In the genomic region with DNA sequence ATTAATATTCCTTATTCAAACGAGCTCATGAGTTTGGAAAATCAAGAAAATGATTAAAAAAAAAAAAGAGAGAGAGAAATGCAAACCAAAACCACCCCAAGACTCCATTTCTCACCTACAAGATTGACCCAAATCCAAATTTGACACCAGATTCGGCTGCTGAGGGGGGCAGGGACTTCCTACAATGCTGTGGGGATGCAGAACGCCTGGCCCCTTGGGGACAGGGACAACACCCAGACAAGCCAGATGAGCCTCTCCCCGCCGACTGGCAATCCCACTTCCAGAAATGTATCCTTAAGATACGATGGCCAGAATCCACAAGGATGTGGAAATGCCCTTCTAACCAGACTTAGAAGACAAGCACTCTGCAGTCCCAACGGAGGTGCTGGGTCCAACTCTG, we compare ENCODE assay signal across 22 cellular contexts.
"Had no signal": no experiment of that assay in that cellular context is flagged by ENCODE, and none has a peak within 500 bp of the region (broad histone marks: within the 10 kb centered on the region; RNA-seq: fewer than 3 reads in every experiment).

No MANE protein-coding gene starts in this region.

- H3K27ac ChIP-seq: SJSA1, SK-N-MC had no signal

- H3K9me3 ChIP-seq: MG63 had no signal

- H3K27me3 ChIP-seq: MG63, SJSA1 had no signal

- DNase-seq: IMR-90, Karpas-422, KG1, MG63, NCI-H1092, NCI-H1436, NCI-H187, NCI-H2029, NCI-H2081 treated with DMSO at 0.1 percent for 48 hours, NCI-H2171, NCI-H226, NCI-H446, NCI-H510A, NCI-H524 treated with DMSO at 0.1 percent for 48 hours, NCI-H69, NCI-H774, Right ventricle myocardium superior, RPMI8226, SIG-M5 had no signal

- ATAC-seq: HepG2 had no signal

- H3K4me3 ChIP-seq: MG63, SJSA1, SK-N-MC had no signal
